ENCODE assay signal across 8 cellular contexts in genomic region chr14:65411656-65412188, GRCh38. TPM values are rescaled to one million over a fixed set of nuclear protein-coding genes. Genes with fewer than 3 reads are reported as not detected.
DNase-seq lines count a peak whose midpoint lies in the region; ATAC-seq lines count a peak whose summit lies in the region.

No MANE protein-coding gene starts in this region.

- no peaks in the 10 kb centered on the region for H3K9me3 Mint-ChIP-seq in activated T-helper 2 cell treated with anti-CD3 and anti-CD28 coated beads, Interferon-gamma antibody, Interleukin-2, Interleukin-4, amounts not matched to agents 10 μg/mL and 5 μg/mL and 100 μg/mL, durations not matched to agents 14 hours and 24 hours and 36 hours
- no peaks in the 10 kb centered on the region for H3K9me3 Mint-ChIP-seq in natural killer cell treated with Interleukin-12 subunit alpha and Interleukin-12 subunit beta and Interleukin-15 and Interleukin-18, amount 100 ng/mL, for 72 hours

- in situ Hi-C loops in KBM-7 (cut with MboI; ENCODE audit: low pct_unique_long_range_greater_than_20kb, low sequenced_read_pairs), result no loop called here

- peak; percentile 70 for DNase-seq in DMS53 treated with DMSO at 0.1 percent for 48 hours (lab: John Stamatoyannopoulos, UW; ENCODE audit: unreplicated experiment)
- DNase-seq in KBM-7, result peak; percentile 88
- peak; percentile 95 for DNase-seq in RKO (ENCODE audit: low spot score)
- peak; percentile 76 for DNase-seq in activated T-helper 2 cell treated with anti-CD3 and anti-CD28 coated beads, Interferon-gamma antibody, Interleukin-2, Interleukin-4, amounts not matched to agents 10 μg/mL and 5 μg/mL and 100 μg/mL, durations not matched to agents 14 hours and 24 hours and 36 hours (ENCODE audit: low spot score)
- DNase-seq in fibroblast of peridontal ligament (ENCODE audit: extremely low read depth), result peak; percentile 92
- peak; percentile 90 for DNase-seq in natural killer cell treated with Interleukin-12 subunit alpha and Interleukin-12 subunit beta and Interleukin-15 and Interleukin-18, amount 100 ng/mL, for 72 hours (ENCODE audit: low spot score)
- DNase-seq in stimulated activated naive CD4-positive, alpha-beta T cell treated with Interleukin-2 at 50 U/mL for 16 hours (lab: John Stamatoyannopoulos, UW), result peak; percentile 75

- H3K27me3 Mint-ChIP-seq in activated T-helper 2 cell treated with anti-CD3 and anti-CD28 coated beads, Interferon-gamma antibody, Interleukin-2, Interleukin-4, amounts not matched to agents 10 μg/mL and 5 μg/mL and 100 μg/mL, durations not matched to agents 14 hours and 24 hours and 36 hours (ENCODE audit: low read depth), result no peaks in the 10 kb centered on the region
- no peaks in the 10 kb centered on the region for H3K27me3 Mint-ChIP-seq in natural killer cell treated with Interleukin-12 subunit alpha and Interleukin-12 subunit beta and Interleukin-15 and Interleukin-18, amount 100 ng/mL, for 72 hours

- ATAC-seq in GM21619 (IDR thresholded peaks at IDR 0.05; ENCODE audit: unreplicated experiment), result peak; percentile 56
- ATAC-seq in natural killer cell treated with Interleukin-12 subunit alpha and Interleukin-12 subunit beta and Interleukin-15 and Interleukin-18, amount 100 ng/mL, for 72 hours, result peak; percentile 75 to 83

- intact Hi-C loops in activated T-helper 2 cell treated with anti-CD3 and anti-CD28 coated beads, Interferon-gamma antibody, Interleukin-2, Interleukin-4, amounts not matched to agents 10 μg/mL and 5 μg/mL and 100 μg/mL, durations not matched to agents 14 hours and 24 hours and 36 hours (cut with micrococcal nuclease), result loop anchor here (1.0 to 10.0 kb wide), 17 partner anchors 39 to 659 kb away; partner anchors contain the start of genes FNTB and MAX

- H3K4me3 Mint-ChIP-seq in activated T-helper 2 cell treated with anti-CD3 and anti-CD28 coated beads, Interferon-gamma antibody, Interleukin-2, Interleukin-4, amounts not matched to agents 10 μg/mL and 5 μg/mL and 100 μg/mL, durations not matched to agents 14 hours and 24 hours and 36 hours (ENCODE audit: low read depth), result peak overlapping the region; percentile 95
- peak overlapping the region; percentile 97 for H3K4me3 Mint-ChIP-seq in natural killer cell treated with Interleukin-12 subunit alpha and Interleukin-12 subunit beta and Interleukin-15 and Interleukin-18, amount 100 ng/mL, for 72 hours

- H3K27ac Mint-ChIP-seq in activated T-helper 2 cell treated with anti-CD3 and anti-CD28 coated beads, Interferon-gamma antibody, Interleukin-2, Interleukin-4, amounts not matched to agents 10 μg/mL and 5 μg/mL and 100 μg/mL, durations not matched to agents 14 hours and 24 hours and 36 hours, result peak overlapping the region; percentile 95
- peak overlapping the region; percentile 93 to 99 for H3K27ac Mint-ChIP-seq in natural killer cell treated with Interleukin-12 subunit alpha and Interleukin-12 subunit beta and Interleukin-15 and Interleukin-18, amount 100 ng/mL, for 72 hours

- peaks cover 16% of the 10 kb centered on the region for H3K36me3 Mint-ChIP-seq in activated T-helper 2 cell treated with anti-CD3 and anti-CD28 coated beads, Interferon-gamma antibody, Interleukin-2, Interleukin-4, amounts not matched to agents 10 μg/mL and 5 μg/mL and 100 μg/mL, durations not matched to agents 14 hours and 24 hours and 36 hours (ENCODE audit: low read depth)
- no peaks in the 10 kb centered on the region for H3K36me3 Mint-ChIP-seq in natural killer cell treated with Interleukin-12 subunit alpha and Interleukin-12 subunit beta and Interleukin-15 and Interleukin-18, amount 100 ng/mL, for 72 hours

- H3K4me1 Mint-ChIP-seq in activated T-helper 2 cell treated with anti-CD3 and anti-CD28 coated beads, Interferon-gamma antibody, Interleukin-2, Interleukin-4, amounts not matched to agents 10 μg/mL and 5 μg/mL and 100 μg/mL, durations not matched to agents 14 hours and 24 hours and 36 hours (ENCODE audit: low read depth), result peaks cover 38% of the 10 kb centered on the region
- H3K4me1 Mint-ChIP-seq in natural killer cell treated with Interleukin-12 subunit alpha and Interleukin-12 subunit beta and Interleukin-15 and Interleukin-18, amount 100 ng/mL, for 72 hours (ENCODE audit: low read depth in 2 of 2), result peaks cover 14 to 29% of the 10 kb centered on the region in 2 donors

RNA-seq across cellular contexts. Expression of gene FUT8, which starts 0.8 kb away (rescaled TPM):
- 110 and 124 TPM in 2 replicates for total RNA-seq in activated T-helper 2 cell treated with anti-CD3 and anti-CD28 coated beads, Interferon-gamma antibody, Interleukin-2, Interleukin-4, amounts not matched to agents 10 μg/mL and 5 μg/mL and 100 μg/mL, durations not matched to agents 14 hours and 24 hours and 36 hours
- total RNA-seq in natural killer cell treated with Interleukin-12 subunit alpha and Interleukin-12 subunit beta and Interleukin-15 and Interleukin-18, amount 100 ng/mL, for 72 hours, result 100 to 1,000 TPM in 1 of 2 donors, 10 to 100 TPM in 1; 73.0 to 139 TPM

Comparison
In these comparisons a context has a peak if more than half of its experiments do, and no peak if none do; other contexts are left out.
1. Peak in every context shown above with its lines: DNase-seq and ATAC-seq.